Comparison of ENCODE assay signal across 1 cellular context in genomic region chr13:112693831-112694497, GRCh38.
TF ChIP-seq lines count a peak whose summit lies in the region.

No MANE protein-coding gene starts in this region.

TF ChIP-seq in IMR-90, 13 proteins besides CTCF, POLR2A, EP300 and RAD21 (continued from another document):
- TF ChIP-seq ELK1 (IDR thresholded peaks at IDR 0.05; ENCODE audit: borderline replicate concordance, low read depth, low read length) (no peak), NFE2L2 (IDR thresholded peaks at IDR 0.05; ENCODE audit: low read depth, low read length) (no peak)
